ENCODE assay signal across 8 cellular contexts in genomic region chr1:120723715-120724402, GRCh38. TPM values are rescaled to one million over a fixed set of nuclear protein-coding genes. Genes with fewer than 3 reads are reported as not detected.
DNase-seq lines count a peak whose midpoint lies in the region; ATAC-seq, FAIRE-seq and TF ChIP-seq lines count a peak whose summit lies in the region.
"Not testable (repeated sequence)": the region's sequence is repeated elsewhere in the genome, so short reads cannot be mapped to it uniquely, and the experiment has no call there.

NBPF26 (plus strand) TSS chr1:120723945.

- not testable (repeated sequence) for H3K27me3 ChIP-seq in CD8-positive, alpha-beta T cell (ENCODE audit: insufficient read depth, low read length); psoas muscle (ENCODE audit: insufficient read depth in 3 of 3, low read length in 2 of 3)

- peak; percentile 83 for ATAC-seq in CD8-positive, alpha-beta T cell
- ATAC-seq in psoas muscle: peak; percentile 91 to 94 (median 94)
- ATAC-seq in stimulated activated naive B cell treated with anti-CD40 and anti-IgM and Interleukin-4, amounts not matched to agents 10 μg/mL and 1 μg/mL and 100 μg/mL, for 72 hours (replicated peaks): peak; percentile 54 to 92

- peak within 1 kb of the TSS; percentile 76 for H3K4me3 Mint-ChIP-seq in CD8-positive, alpha-beta T cell
- peak within 1 kb of the TSS; percentile 69 for H3K4me3 Mint-ChIP-seq in dendritic cell treated with granulocyte-macrophage colony-stimulating factor and Interleukin-4, amounts not matched to agents 40 ng/mL and 50 ng/mL, for 4 days
- peak within 1 kb of the TSS in 1 of 2 donors; percentile 82 for H3K4me3 Mint-ChIP-seq in stimulated activated naive B cell treated with anti-CD40 and anti-IgM and Interleukin-4, amounts not matched to agents 10 μg/mL and 1 μg/mL and 100 μg/mL, for 72 hours

- peak within 1 kb of the TSS; percentile 41 for H3K4me3 ChIP-seq in CD8-positive, alpha-beta T cell (ENCODE audit: low read depth, low read length)
- H3K4me3 ChIP-seq in kidney (ENCODE audit: low read length in 2 of 2) (peak within 1 kb of the TSS in 1 of 2 donors; percentile 41), psoas muscle (peak within 1 kb of the TSS; percentile 84)

- POLR2A ChIA-PET in CD8-positive, alpha-beta T cell (lab: Charles Lee): not testable (repeated sequence)

- H3K27me3 Mint-ChIP-seq in CD8-positive, alpha-beta T cell (ENCODE audit: low read depth); dendritic cell treated with granulocyte-macrophage colony-stimulating factor and Interleukin-4, amounts not matched to agents 40 ng/mL and 50 ng/mL, for 4 days; stimulated activated naive B cell treated with anti-CD40 and anti-IgM and Interleukin-4, amounts not matched to agents 10 μg/mL and 1 μg/mL and 100 μg/mL, for 72 hours: not testable (repeated sequence)

- not testable (repeated sequence) for TF ChIP-seq CTCF in CD8-positive, alpha-beta T cell (IDR thresholded peaks at IDR 0.05); kidney (IDR thresholded peaks at IDR 0.05; ENCODE audit: borderline replicate concordance, extremely low read depth, insufficient read depth); psoas muscle (IDR thresholded peaks at IDR 0.05)

- CTCF ChIA-PET in CD8-positive, alpha-beta T cell (lab: Charles Lee): not testable (repeated sequence)

- not testable (repeated sequence) for H3K36me3 ChIP-seq in CD8-positive, alpha-beta T cell (ENCODE audit: insufficient read depth, low read length); kidney (ENCODE audit: control insufficient read depth in 1 of 2, insufficient read depth in 2 of 2, low read length in 2 of 2); psoas muscle (ENCODE audit: insufficient read depth in 1 of 2, low read depth in 1 of 2)

- H3K4me1 Mint-ChIP-seq in CD8-positive, alpha-beta T cell (ENCODE audit: low read depth); dendritic cell treated with granulocyte-macrophage colony-stimulating factor and Interleukin-4, amounts not matched to agents 40 ng/mL and 50 ng/mL, for 4 days (ENCODE audit: low read depth); stimulated activated naive B cell treated with anti-CD40 and anti-IgM and Interleukin-4, amounts not matched to agents 10 μg/mL and 1 μg/mL and 100 μg/mL, for 72 hours: not testable (repeated sequence)

- FAIRE-seq in kidney (lab: Jason Lieb, UNC): not testable (repeated sequence)

- 0 to 1% methylated on average over 13 to 51 of the region's 74 CpGs; no CpG with 5 or more reads in 1 of the 3 donors for WGBS in psoas muscle, 3 donors

- H3K9me3 Mint-ChIP-seq in CD8-positive, alpha-beta T cell; dendritic cell treated with granulocyte-macrophage colony-stimulating factor and Interleukin-4, amounts not matched to agents 40 ng/mL and 50 ng/mL, for 4 days; stimulated activated naive B cell treated with anti-CD40 and anti-IgM and Interleukin-4, amounts not matched to agents 10 μg/mL and 1 μg/mL and 100 μg/mL, for 72 hours: not testable (repeated sequence)

- intact Hi-C loops in CD8-positive, alpha-beta T cell (cut with DNase I, micrococcal nuclease); dendritic cell treated with granulocyte-macrophage colony-stimulating factor and Interleukin-4, amounts not matched to agents 40 ng/mL and 50 ng/mL, for 4 days (cut with micrococcal nuclease); kidney (cut with DNase I); psoas muscle (cut with DNase I): not testable (repeated sequence)

- DNase-seq in CD8-positive, alpha-beta T cell: peak; percentile 42 to 86 (median 64)
- DNase-seq in HUDEP-2 (lab: John Stamatoyannopoulos, UW; ENCODE audit: unreplicated experiment in 76 of 76) (peak in 45 of 76 experiments; percentile 3 to 84 (median 50)), SK-N-DZ (ENCODE audit: low spot score) (peak; percentile 53), activated T-cell treated with anti-CD3 and anti-CD28 coated beads for 4 hours (peak; percentile 42), kidney (peak; percentile 95), psoas muscle (peak; percentile 86 to 87)
- DNase-seq in stimulated activated naive B cell treated with anti-CD40 and anti-IgM and Interleukin-4, amounts not matched to agents 10 μg/mL and 1 μg/mL and 100 μg/mL, for 72 hours: not testable (repeated sequence)

- not testable (repeated sequence) for H3K9me3 ChIP-seq in CD8-positive, alpha-beta T cell (ENCODE audit: low read length); kidney (ENCODE audit: control insufficient read depth in 1 of 2, low read length in 2 of 2); psoas muscle

- not testable (repeated sequence) for H3K9ac ChIP-seq in kidney (ENCODE audit: low read length in 2 of 2)

- not testable (repeated sequence) for H3K27ac Mint-ChIP-seq in CD8-positive, alpha-beta T cell; stimulated activated naive B cell treated with anti-CD40 and anti-IgM and Interleukin-4, amounts not matched to agents 10 μg/mL and 1 μg/mL and 100 μg/mL, for 72 hours
- peak within 1 kb of the TSS; percentile 20 for H3K27ac Mint-ChIP-seq in dendritic cell treated with granulocyte-macrophage colony-stimulating factor and Interleukin-4, amounts not matched to agents 40 ng/mL and 50 ng/mL, for 4 days

- H3K4me1 ChIP-seq in CD8-positive, alpha-beta T cell (ENCODE audit: insufficient read depth, low read length); kidney (ENCODE audit: control insufficient read depth in 1 of 2, insufficient read depth in 1 of 2, low read depth in 1 of 2, low read length in 2 of 2); psoas muscle: not testable (repeated sequence)

- not testable (repeated sequence) for H3K27ac ChIP-seq in CD8-positive, alpha-beta T cell (ENCODE audit: low read depth, low read length)
- H3K27ac ChIP-seq in kidney (ENCODE audit: low read depth in 2 of 2, low read length in 2 of 2) (peak within 1 kb of the TSS in 1 of 2 donors; percentile 63), psoas muscle (peak within 1 kb of the TSS; percentile 85)

- not testable (repeated sequence) for H3K36me3 Mint-ChIP-seq in CD8-positive, alpha-beta T cell; dendritic cell treated with granulocyte-macrophage colony-stimulating factor and Interleukin-4, amounts not matched to agents 40 ng/mL and 50 ng/mL, for 4 days (ENCODE audit: low read depth); stimulated activated naive B cell treated with anti-CD40 and anti-IgM and Interleukin-4, amounts not matched to agents 10 μg/mL and 1 μg/mL and 100 μg/mL, for 72 hours

RNA-seq across cellular contexts. Expression of gene NBPF26, which starts in this region (rescaled TPM):
- total RNA-seq in CD8-positive, alpha-beta T cell: 10 to 100 TPM; 33.4 to 38.2 TPM
- 2.6 and 3.0 TPM in 2 replicates for polyA plus RNA-seq in SK-N-DZ (2014; cell fraction: cytosol; rRNA removed)
- polyA plus RNA-seq in SK-N-DZ (2014; cell fraction: nucleus; rRNA removed): 11.2 and 14.8 TPM in 2 replicates
- total RNA-seq in kidney (38.2 TPM), psoas muscle (10 to 100 TPM in 2 of 4 donors, 1 to 10 TPM in 2; 4.0 to 11.8 (median 9.5) TPM)
- polyA plus RNA-seq in kidney (ENCODE audit: insufficient read depth, low read depth, low replicate concordance) (1.9 TPM), psoas muscle (1 to 10 TPM; 2.5 to 6.2 (median 3.2) TPM)
